Comparison of ENCODE assay signal across 15 cellular contexts in the genomic region with DNA sequence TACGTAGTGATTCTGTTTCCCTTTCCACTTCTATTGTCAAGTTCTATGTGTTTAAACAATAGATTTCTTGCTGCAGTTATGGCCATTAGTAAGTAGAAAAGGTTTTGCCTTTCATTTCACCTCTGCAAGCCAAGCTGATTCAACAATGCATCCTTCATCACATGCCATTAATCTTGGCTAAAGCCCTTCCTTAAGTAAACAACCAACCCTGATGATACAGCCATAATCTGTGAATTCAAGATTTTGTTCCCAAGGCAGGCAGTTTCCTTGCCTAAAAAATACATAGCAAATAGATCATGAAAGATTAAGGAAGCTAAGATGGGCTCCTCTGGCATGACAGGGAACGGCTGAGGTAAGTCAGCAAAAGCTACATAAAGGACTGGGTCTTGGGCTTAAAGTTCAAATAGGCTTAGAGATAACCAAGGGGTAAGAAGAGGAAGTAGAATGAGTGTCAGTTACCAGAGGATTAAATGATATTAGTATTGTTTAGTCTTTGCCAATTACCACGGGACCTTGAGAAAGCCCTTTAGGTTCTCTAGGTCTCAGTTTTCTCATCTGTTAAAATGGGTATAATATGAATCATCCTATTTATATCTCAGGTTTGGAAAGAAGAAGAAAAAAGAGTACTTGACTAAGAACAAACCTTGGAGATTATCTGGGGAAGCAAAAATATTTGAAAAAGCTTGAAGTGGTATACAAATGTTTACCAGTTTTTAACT. TPM values are rescaled to one million over a fixed set of nuclear protein-coding genes. Genes with fewer than 3 reads are reported as not detected.
DNase-seq lines count a peak whose midpoint lies in the region; ATAC-seq and TF ChIP-seq lines count a peak whose summit lies in the region.
"Had no signal": no experiment of that assay in that cellular context is flagged by ENCODE, and none has a peak within 500 bp of the region (broad histone marks: within the 10 kb centered on the region; RNA-seq: fewer than 3 reads in every experiment).

No MANE protein-coding gene starts in this region.

- peaks cover 4% of the 10 kb centered on the region for H3K36me3 Mint-ChIP-seq in activated naive CD4-positive, alpha-beta T cell treated with anti-CD3 and anti-CD28 coated beads, Interleukin-2, amount 50 U/mL, for 24 hours
- no peaks in the 10 kb centered on the region for H3K36me3 Mint-ChIP-seq in type B pancreatic cell
- H3K36me3 Mint-ChIP-seq in activated naive CD4-positive, alpha-beta T cell treated with anti-CD3 and anti-CD28 coated beads, Interleukin-2, amount 50 U/mL, for 72 hours = no peaks in the 10 kb centered on the region

- H4K20me1 ChIP-seq in fibroblast of lung (ENCODE audit: control insufficient read depth, extremely low read depth, insufficient read depth, low read length) = no peaks in the 10 kb centered on the region

- H3K27me3 ChIP-seq in fibroblast of lung (ENCODE audit: control insufficient read depth, insufficient read depth, low read length) = no peaks in the 10 kb centered on the region
- H3K27me3 ChIP-seq: heart right ventricle, neutrophil, SJSA1 had no signal

- peaks cover 19% of the 10 kb centered on the region for H3K4me1 ChIP-seq in fibroblast of lung (ENCODE audit: control insufficient read depth, extremely low read depth, insufficient read depth, low read length)

- H3K4me3 Mint-ChIP-seq in activated naive CD4-positive, alpha-beta T cell treated with anti-CD3 and anti-CD28 coated beads, Interleukin-2, amount 50 U/mL, for 24 hours = no peak overlapping the region
- no peak overlapping the region for H3K4me3 Mint-ChIP-seq in type B pancreatic cell

- no peak for DNase-seq in activated naive CD4-positive, alpha-beta T cell treated with Interleukin-2 at 50 U/mL for 16 hours
- DNase-seq in fibroblast of lung (ENCODE audit: low read depth in 2 of 2) (peak; percentile 60 to 93), type B pancreatic cell (ENCODE audit: extremely low spot score, unreplicated experiment) (no peak), NCI-H1105 treated with DMSO at 0.1 percent for 48 hours (lab: John Stamatoyannopoulos, UW) (no peak), lower leg skin (ENCODE audit: low spot score in 2 of 2) (no peak)
- DNase-seq in activated naive CD4-positive, alpha-beta T cell treated with anti-CD3 and anti-CD28 coated beads, Interleukin-2, amount 50 U/mL, for 72 hours (ENCODE audit: low spot score in 2 of 2) = no peak
- DNase-seq: GOT3, heart right ventricle, left ventricle myocardium superior, NCI-H510A treated with DMSO at 0.1 percent for 48 hours had no signal

- no peak overlapping the region for H3K27ac ChIP-seq in fibroblast of lung (ENCODE audit: insufficient read depth, low read length)
- H3K27ac ChIP-seq: heart right ventricle, neutrophil, SJSA1, VCaP had no signal

- WGBS in lower leg skin, 2 donors = 79 to 82% methylated on average over 3 of the region's 3 CpGs

- H3K4me1 Mint-ChIP-seq in activated naive CD4-positive, alpha-beta T cell treated with anti-CD3 and anti-CD28 coated beads, Interleukin-2, amount 50 U/mL, for 24 hours = peaks cover 12% of the 10 kb centered on the region
- H3K4me1 Mint-ChIP-seq in type B pancreatic cell (ENCODE audit: unreplicated experiment) = peaks cover 39% of the 10 kb centered on the region

- no peak overlapping the region for H2AFZ ChIP-seq in fibroblast of lung (ENCODE audit: low read length)

- intact Hi-C loops in lower leg skin (cut with DNase I; ENCODE audit: low total_unique reads) = no loop called here

- H3K9ac ChIP-seq in fibroblast of lung (ENCODE audit: insufficient read depth, low read length) = no peak overlapping the region

- H3K4me2 ChIP-seq in fibroblast of lung (ENCODE audit: extremely low read depth, insufficient read depth, low read length) = no peak overlapping the region

- TF ChIP-seq CTCF in fibroblast of lung (conservative IDR thresholded peaks at IDR 0.05 in 1 of 2, IDR thresholded peaks at IDR 0.05 in 1 of 2; ENCODE audit: low read depth in 1 of 2, low read length in 2 of 2) = no peak
- no peak for TF ChIP-seq CTCF in type B pancreatic cell (conservative IDR thresholded peaks at IDR 0.05)
- no peak for TF ChIP-seq CTCF in lower leg skin (IDR thresholded peaks at IDR 0.05)

- no peaks in the 10 kb centered on the region for H3K36me3 ChIP-seq in fibroblast of lung (ENCODE audit: control insufficient read depth, insufficient read depth, low read length)
- H3K36me3 ChIP-seq: heart right ventricle, neutrophil, SJSA1 had no signal

- no peak for TF ChIP-seq POLR2A in lower leg skin (IDR thresholded peaks at IDR 0.05)

- H3K9me3 ChIP-seq in fibroblast of lung (ENCODE audit: control insufficient read depth, insufficient read depth, low read depth, low read length) = no peaks in the 10 kb centered on the region
- H3K9me3 ChIP-seq: heart right ventricle, neutrophil, SJSA1 had no signal

- H3K4me3 ChIP-seq in fibroblast of lung (replicated peaks in 1 of 4; ENCODE audit: control extremely low read depth in 1 of 4, insufficient read depth in 1 of 4, low read depth in 3 of 4, low read length in 4 of 4) = no peak overlapping the region
- H3K4me3 ChIP-seq in lower leg skin (ENCODE audit: low read depth, poor library complexity, severe bottlenecking) = no peak overlapping the region
- H3K4me3 ChIP-seq: heart right ventricle, SJSA1 had no signal

- H3K79me2 ChIP-seq in fibroblast of lung (ENCODE audit: control insufficient read depth, insufficient read depth, low read length) = no peaks in the 10 kb centered on the region

- H3K27me3 Mint-ChIP-seq in activated naive CD4-positive, alpha-beta T cell treated with anti-CD3 and anti-CD28 coated beads, Interleukin-2, amount 50 U/mL, for 24 hours = no peaks in the 10 kb centered on the region
- no peaks in the 10 kb centered on the region for H3K27me3 Mint-ChIP-seq in type B pancreatic cell

- ATAC-seq in SK-N-SH treated with all-trans-retinoic acid at 6 μM for 48 hours = 0 out of 3 replicates have a peak, but pooled peaks have one; percentile 10
- no peak for ATAC-seq in activated naive CD4-positive, alpha-beta T cell treated with anti-CD3 and anti-CD28 coated beads, Interleukin-2, amount 50 U/mL, for 72 hours
- ATAC-seq: heart right ventricle, left ventricle myocardium superior had no signal

- peak overlapping the region; percentile 5 for H3K27ac Mint-ChIP-seq in activated naive CD4-positive, alpha-beta T cell treated with anti-CD3 and anti-CD28 coated beads, Interleukin-2, amount 50 U/mL, for 24 hours
- peak overlapping the region; percentile 56 for H3K27ac Mint-ChIP-seq in type B pancreatic cell
- H3K27ac Mint-ChIP-seq in activated naive CD4-positive, alpha-beta T cell treated with anti-CD3 and anti-CD28 coated beads, Interleukin-2, amount 50 U/mL, for 72 hours = no peak overlapping the region

- H3K9me3 Mint-ChIP-seq in activated naive CD4-positive, alpha-beta T cell treated with anti-CD3 and anti-CD28 coated beads, Interleukin-2, amount 50 U/mL, for 24 hours = no peaks in the 10 kb centered on the region
- H3K9me3 Mint-ChIP-seq in type B pancreatic cell = no peaks in the 10 kb centered on the region
- no peaks in the 10 kb centered on the region for H3K9me3 Mint-ChIP-seq in activated naive CD4-positive, alpha-beta T cell treated with anti-CD3 and anti-CD28 coated beads, Interleukin-2, amount 50 U/mL, for 72 hours

TF ChIP-seq in SK-N-SH treated with all-trans-retinoic acid at 6 μM for 48 hours, 23 proteins besides CTCF, POLR2A, EP300 and RAD21:
- TF ChIP-seq ISL1 (CRISPR knock-in tag; IDR thresholded peaks at IDR 0.05) (peak; percentile 39; the same call in 1 of the 2 replicates), SNAI2 (CRISPR knock-in tag; IDR thresholded peaks at IDR 0.05) (no peak)

RNA-seq across cellular contexts. Expression of a gene that starts 35.9 kb away (rescaled TPM):
- total RNA-seq in fibroblast of lung (0.50 and 1.3 TPM in 2 replicates), type B pancreatic cell (ENCODE audit: low replicate concordance) (90.2 and 145 TPM in 2 replicates), lower leg skin (100 to 1,000 TPM in 2 of 4 donors, 10 to 100 TPM in 2; 76.2 to 107 (median 91.5) TPM)
- polyA plus RNA-seq in fibroblast of lung = 0.79 and 2.7 TPM in 2 replicates
- 0.44 and 1.3 TPM in 2 replicates for polyA plus RNA-seq in fibroblast of lung (2012)
- polyA minus RNA-seq in fibroblast of lung (ENCODE audit: low replicate concordance) = 0.94 and 5.1 TPM in 2 replicates
- 10 to 100 TPM; 50.5 to 53.7 TPM for total RNA-seq in activated naive CD4-positive, alpha-beta T cell treated with anti-CD3 and anti-CD28 coated beads, Interleukin-2, amount 50 U/mL, for 72 hours

Comparison
In these comparisons a context has a peak if more than half of its experiments do, and no peak if none do; other contexts are left out.
1. H3K27ac Mint-ChIP-seq: peak in activated naive CD4-positive, alpha-beta T cell treated with anti-CD3 and anti-CD28 coated beads, Interleukin-2, amount 50 U/mL, for 24 hours (single experiment) and type B pancreatic cell (single experiment); none in activated naive CD4-positive, alpha-beta T cell treated with anti-CD3 and anti-CD28 coated beads, Interleukin-2, amount 50 U/mL, for 72 hours (0 of 2).
2. DNase-seq: peak in fibroblast of lung (2 of 2); none in activated naive CD4-positive, alpha-beta T cell treated with Interleukin-2 at 50 U/mL for 16 hours (single experiment), type B pancreatic cell (single experiment), NCI-H1105 treated with DMSO at 0.1 percent for 48 hours (single experiment), lower leg skin (0 of 2) and activated naive CD4-positive, alpha-beta T cell treated with anti-CD3 and anti-CD28 coated beads, Interleukin-2, amount 50 U/mL, for 72 hours (0 of 2).
3. RNA of a gene that starts 35.9 kb away (total RNA-seq): 76.2 to 107 TPM in lower leg skin, 90.2 to 145 TPM in type B pancreatic cell and 50.5 to 53.7 TPM in activated naive CD4-positive, alpha-beta T cell treated with anti-CD3 and anti-CD28 coated beads, Interleukin-2, amount 50 U/mL, for 72 hours; 0.50 to 1.3 TPM in fibroblast of lung; every median in the first group is over 10 times any median in the second.